Comparison of ENCODE assay signal across 8 cellular contexts in the genomic region with DNA sequence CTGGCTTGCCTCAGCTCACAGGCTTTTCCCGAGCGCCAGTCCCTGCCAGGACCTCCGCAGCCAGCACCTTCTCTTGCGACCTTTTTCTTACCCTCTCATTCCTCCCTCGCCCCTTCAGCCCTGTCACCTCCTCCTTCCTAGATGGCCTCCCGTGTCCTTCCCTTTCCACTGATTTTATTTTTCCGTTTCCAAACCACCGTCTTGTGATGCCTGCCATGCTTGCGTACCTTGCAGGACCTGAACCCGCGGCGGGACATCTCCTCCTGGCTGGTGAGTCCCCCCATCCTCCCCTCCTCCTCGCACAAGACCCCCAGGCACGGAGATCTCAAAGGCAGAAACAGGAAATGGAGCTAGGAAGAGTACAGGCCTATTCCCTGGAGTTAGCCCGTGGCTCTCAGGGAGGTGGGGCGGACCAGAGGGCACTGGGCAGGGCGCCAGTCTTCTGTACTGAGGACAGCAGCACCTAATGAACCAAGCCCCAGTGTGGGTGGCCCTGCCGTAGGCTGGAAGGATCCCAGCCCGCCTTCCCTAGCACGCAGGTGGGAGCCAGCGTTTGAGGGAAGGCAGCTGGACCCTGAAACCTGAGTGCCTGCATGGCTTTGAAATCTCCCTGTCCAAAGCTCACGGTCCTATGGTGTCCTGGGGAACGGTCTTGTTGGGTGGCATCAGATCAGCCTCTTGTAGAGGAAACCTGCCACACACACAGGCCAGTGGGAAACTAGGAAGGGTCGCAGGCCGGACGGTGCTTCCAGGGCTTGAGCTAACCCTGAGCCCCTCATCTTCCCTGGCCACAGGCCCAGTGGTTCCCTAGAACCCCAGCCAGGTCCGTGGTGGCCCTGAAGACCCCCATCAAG. TPM values are rescaled to one million over a fixed set of nuclear protein-coding genes. Genes with fewer than 3 reads are reported as not detected.
A peak's percentile ranks its signal among the peaks of the same experiment; 100 is the strongest.
DNase-seq lines count a peak whose midpoint lies in the region; ATAC-seq and TF ChIP-seq lines count a peak whose summit lies in the region.

No MANE protein-coding gene starts in this region.

- H4K20me1 ChIP-seq in HCT116 (ENCODE audit: insufficient read depth): no peaks in the 10 kb centered on the region

- peak overlapping the region; percentile 90 for H3K4me2 ChIP-seq in HCT116 (ENCODE audit: low read length)

- TF ChIP-seq CTCF in BE2C (IDR thresholded peaks at IDR 0.05; ENCODE audit: low read depth, low read length) (no peak), HCT116 (IDR thresholded peaks at IDR 0.05 in 2 of 3, conservative IDR thresholded peaks at IDR 0.05 in 1 of 3; ENCODE audit: borderline replicate concordance in 1 of 3, insufficient read depth in 1 of 3, low read depth in 2 of 3, low read length in 2 of 3) (no peak), liver (IDR thresholded peaks at IDR 0.05; ENCODE audit: low read depth, low read length, missing input control) (no peak), suprapubic skin (IDR thresholded peaks at IDR 0.05) (no peak)

- no peak for TF ChIP-seq EP300 in suprapubic skin (IDR thresholded peaks at IDR 0.05)

- H3K4me1 ChIP-seq in BE2C: peaks cover 13% of the 10 kb centered on the region
- H3K4me1 ChIP-seq in HCT116 (ENCODE audit: control insufficient read depth in 1 of 2, insufficient read depth in 2 of 2, low read length in 2 of 2): peaks cover 11 to 39% of the 10 kb centered on the region in 2 experiments; a peak in 3 of 4 replicates
- peaks cover 17 to 44% (median 33%) of the 10 kb centered on the region in 4 donors for H3K4me1 ChIP-seq in liver (ENCODE audit: control insufficient read depth in 4 of 4, insufficient read depth in 4 of 4, low read length in 3 of 4)
- peaks cover 63% of the 10 kb centered on the region for H3K4me1 ChIP-seq in suprapubic skin

- peak; percentile 39 for ATAC-seq in HCT116
- ATAC-seq in HG02938 (IDR thresholded peaks at IDR 0.05; ENCODE audit: unreplicated experiment): no peak

- TSS peak; percentile 34 for BruUV-seq in HCT116 (replicated peaks; lab: Mats Ljungman, UMichigan)

- peak; percentile 89 for DNase-seq in BE2C
- no peak for DNase-seq in HCT116 (ENCODE audit: low read depth, low spot score)
- peak; percentile 71 for DNase-seq in RPMI7951 (ENCODE audit: low read depth)
- peak; percentile 86 for DNase-seq in suprapubic skin (ENCODE audit: low spot score in 2 of 2)
- DNase-seq in NCI-H1930 (lab: John Stamatoyannopoulos, UW): no peak

- peak overlapping the region; percentile 88 for H3K9ac ChIP-seq in HCT116 (ENCODE audit: low read length)
- peak overlapping the region; percentile 93 to 97 for H3K9ac ChIP-seq in liver (ENCODE audit: low read depth in 1 of 2, low read length in 2 of 2)

- TF ChIP-seq POLR2A in HCT116 (IDR thresholded peaks at IDR 0.05; ENCODE audit: borderline replicate concordance, extremely low read depth, insufficient read depth, insufficient read length): no peak
- no peak for TF ChIP-seq POLR2A in suprapubic skin (IDR thresholded peaks at IDR 0.05)

- no peaks in the 10 kb centered on the region for H3K9me2 ChIP-seq in HCT116 (ENCODE audit: insufficient read depth)

- TF ChIP-seq RAD21 in HCT116 (IDR thresholded peaks at IDR 0.05; ENCODE audit: low read depth): no peak
- TF ChIP-seq RAD21 in liver (IDR thresholded peaks at IDR 0.05): no peak

- H2AFZ ChIP-seq in HCT116 (ENCODE audit: low read depth, low read length, poor library complexity, severe bottlenecking): no peak overlapping the region

- POLR2A ChIA-PET in HCT116 (lab: Charles Lee): interaction anchor here (1.1 kb wide), 1 partner anchor 12 kb away, joined by 3 read pairs; no protein-coding TSS in a partner anchor

- RAD21 ChIA-PET in HCT116 (lab: Charles Lee; ENCODE audit: low non-redundant PET in 1 of 2, low total read pairs in 2 of 2, uncharacterized antibody in 2 of 2, unreplicated experiment in 2 of 2): no interaction called here

- H3K36me3 ChIP-seq in BE2C: peaks cover 35% of the 10 kb centered on the region
- peaks cover 5 to 26% of the 10 kb centered on the region in 2 experiments for H3K36me3 ChIP-seq in HCT116 (ENCODE audit: control insufficient read depth in 1 of 2, insufficient read depth in 2 of 2, low read length in 2 of 2)
- H3K36me3 ChIP-seq in liver (ENCODE audit: control insufficient read depth in 4 of 4, insufficient read depth in 3 of 4, low read depth in 1 of 4, low read length in 3 of 4): peaks cover 0 to 2% (median under 1%) of the 10 kb centered on the region in 4 donors
- H3K36me3 ChIP-seq in suprapubic skin: peaks cover 12% of the 10 kb centered on the region

- intact Hi-C loops in HCT116 (cut with micrococcal nuclease): loop anchor here (10.0 kb wide), 1 partner anchor 424 kb away; a partner anchor contains a TSS

- peak overlapping the region; percentile 87 for H3K4me3 ChIP-seq in BE2C (ENCODE audit: low read depth, low read length)
- peak overlapping the region; percentile 91 to 95 for H3K4me3 ChIP-seq in HCT116 (replicated peaks in 1 of 2; ENCODE audit: low read depth in 1 of 2, low read length in 2 of 2)
- peak overlapping the region; percentile 87 to 98 (median 95) for H3K4me3 ChIP-seq in liver (ENCODE audit: low read depth in 1 of 3, low read length in 3 of 3)
- peak overlapping the region; percentile 82 for H3K4me3 ChIP-seq in suprapubic skin

- H3K27ac ChIP-seq in HCT116 (ENCODE audit: low read depth, low read length) (peak overlapping the region; percentile 96), cingulate gyrus (ENCODE audit: low read depth, low read length) (peak overlapping the region; percentile 98), liver (ENCODE audit: low read depth in 1 of 2, low read length in 2 of 2) (peak overlapping the region; percentile 98), suprapubic skin (peak overlapping the region; percentile 88)

- H3K9me3 ChIP-seq in BE2C: no peaks in the 10 kb centered on the region
- no peaks in the 10 kb centered on the region for H3K9me3 ChIP-seq in HCT116 (ENCODE audit: control insufficient read depth in 1 of 2, insufficient read depth in 1 of 2, low read depth in 1 of 2, low read length in 2 of 2)
- H3K9me3 ChIP-seq in liver (ENCODE audit: control insufficient read depth in 4 of 4, low read length in 3 of 4): no peaks in the 10 kb centered on the region
- H3K9me3 ChIP-seq in suprapubic skin: no peaks in the 10 kb centered on the region

- peaks cover 37% of the 10 kb centered on the region for H3K79me2 ChIP-seq in HCT116 (ENCODE audit: insufficient read depth, low read length)

- 8% methylated on average over 27 of the region's 27 CpGs for WGBS in liver
- WGBS in suprapubic skin: 4% methylated on average over 18 of the region's 27 CpGs

- CTCF ChIA-PET in HCT116 (lab: Charles Lee): interaction anchor here (0.9 to 1.6 kb wide), 4 partner anchors 12 to 54 kb away, joined by 3 to 4 read pairs (median 4); a partner anchor contains a TSS

- H3K27me3 ChIP-seq in BE2C (no peaks in the 10 kb centered on the region), HCT116 (ENCODE audit: insufficient read depth, low read length) (no peaks in the 10 kb centered on the region), liver (ENCODE audit: control insufficient read depth in 4 of 4, insufficient read depth in 4 of 4, low read length in 3 of 4) (no peaks in the 10 kb centered on the region), suprapubic skin (no peaks in the 10 kb centered on the region)

TF ChIP-seq in HCT116, 20 proteins besides CTCF, POLR2A, EP300 and RAD21:
- no peak for TF ChIP-seq SP1 (IDR thresholded peaks at IDR 0.05; ENCODE audit: low read depth)
- TF ChIP-seq EZH2 (IDR thresholded peaks at IDR 0.05): no peak
- TF ChIP-seq POLR2AphosphoS5 (IDR thresholded peaks at IDR 0.05; ENCODE audit: low read depth, low read length): 0 out of 2 replicates have a peak, but pooled peaks have one; percentile 17
- TF ChIP-seq CEBPB (IDR thresholded peaks at IDR 0.05; ENCODE audit: low read depth): no peak

TF ChIP-seq in liver, 16 proteins besides CTCF, POLR2A, EP300 and RAD21 (continues in another document):
- TF ChIP-seq HNF4A (conservative IDR thresholded peaks at IDR 0.05) (peak; percentile 83 to 86), RXRA (IDR thresholded peaks at IDR 0.05) (peak; percentile 72 to 81), FOXA1 (IDR thresholded peaks at IDR 0.05) (no peak)

RNA-seq across cellular contexts. Expression of a gene that starts 0.6 kb away (rescaled TPM):
- 56.3 TPM for polyA plus RNA-seq in BE2C (2012; ENCODE audit: insufficient read depth, insufficient read length, low read depth)
- 50.2 TPM for total RNA-seq in HCT116 (2021; ENCODE audit: unreplicated experiment)
- polyA plus RNA-seq in HCT116 (2012): 24.8 and 31.7 TPM in 2 replicates
- 6.0 and 6.9 TPM in 2 replicates for total RNA-seq in RPMI7951 (2014; rRNA removed; shearing (Covaris generic))
- 1 to 10 TPM; 4.5 to 9.0 TPM for total RNA-seq in liver
- polyA plus RNA-seq in liver: 100 to 1,000 TPM in 1 of 2 donors, 10 to 100 TPM in 1; 65.6 to 152 TPM
- total RNA-seq in suprapubic skin: 10 to 100 TPM in 2 of 4 donors, 1 to 10 TPM in 2; 6.8 to 12.7 (median 10.1) TPM

RNA-seq across cellular contexts. Expression of a gene that starts 17.4 kb away (rescaled TPM):
- polyA plus RNA-seq in BE2C (2012; ENCODE audit: insufficient read depth, insufficient read length, low read depth): 232 TPM
- total RNA-seq in HCT116 (2021; ENCODE audit: unreplicated experiment) (64.6 TPM), liver (1 to 10 TPM; 1.2 to 2.2 TPM), suprapubic skin (10 to 100 TPM in 1 of 4 donors, 1 to 10 TPM in 3; 5.3 to 15.2 (median 7.0) TPM)
- polyA plus RNA-seq in HCT116 (2012): 60.2 and 61.4 TPM in 2 replicates
- total RNA-seq in RPMI7951 (2014; rRNA removed; shearing (Covaris generic)): 3.8 and 7.6 TPM in 2 replicates
- polyA plus RNA-seq in liver: 1 to 10 TPM; 1.3 to 3.2 TPM

RNA-seq across cellular contexts. Expression of a gene that starts 21.8 kb away (rescaled TPM):
- polyA plus RNA-seq in BE2C (2012; ENCODE audit: insufficient read depth, insufficient read length, low read depth): 471 TPM
- total RNA-seq in HCT116 (2021; ENCODE audit: unreplicated experiment) (346 TPM), liver (100 to 1,000 TPM; 121 to 137 TPM), suprapubic skin (100 to 1,000 TPM; 106 to 186 (median 162) TPM)
- polyA plus RNA-seq in HCT116 (2012): 387 and 435 TPM in 2 replicates
- 468 and 479 TPM in 2 replicates for total RNA-seq in RPMI7951 (2014; rRNA removed; shearing (Covaris generic))
- 100 to 1,000 TPM; 200 to 279 TPM for polyA plus RNA-seq in liver

RNA-seq across cellular contexts. Expression of a gene that starts 25.7 kb away (rescaled TPM):
- polyA plus RNA-seq in BE2C (2012; ENCODE audit: insufficient read depth, insufficient read length, low read depth): 139 TPM
- total RNA-seq in HCT116 (2021; ENCODE audit: unreplicated experiment) (110 TPM), liver (10 to 100 TPM in 1 of 2 donors, 1 to 10 TPM in 1; 8.5 to 22.8 TPM), suprapubic skin (100 to 1,000 TPM in 1 of 4 donors, 10 to 100 TPM in 3; 62.7 to 136 (median 79.0) TPM)
- 45.6 and 52.4 TPM in 2 replicates for polyA plus RNA-seq in HCT116 (2012)
- total RNA-seq in RPMI7951 (2014; rRNA removed; shearing (Covaris generic)): 9.3 and 13.9 TPM in 2 replicates
- 1 to 10 TPM; 3.3 to 7.7 TPM for polyA plus RNA-seq in liver

RNA-seq across cellular contexts. Expression of a gene that starts 56.0 kb away (rescaled TPM):
- polyA plus RNA-seq in BE2C (2012; ENCODE audit: insufficient read depth, insufficient read length, low read depth): 6.0 TPM
- total RNA-seq in HCT116 (2021; ENCODE audit: unreplicated experiment) (37.9 TPM), liver (1 to 10 TPM in 1 of 2 donors, under 1 TPM in 1; 0.37 to 1.8 TPM), suprapubic skin (1 to 10 TPM in 3 of 4 donors, under 1 TPM in 1; 0.80 to 6.1 (median 3.2) TPM)
- 15.2 and 19.0 TPM in 2 replicates for polyA plus RNA-seq in HCT116 (2012)
- 1.7 and 1.8 TPM in 2 replicates for total RNA-seq in RPMI7951 (2014; rRNA removed; shearing (Covaris generic))
- 1 to 10 TPM in 1 of 2 donors, under 1 TPM in 1; 0.32 to 1.9 TPM for polyA plus RNA-seq in liver

Comparison
In these comparisons a context has a peak if more than half of its experiments do, and no peak if none do; other contexts are left out.
1. DNase-seq: peak in BE2C (single experiment), RPMI7951 (single experiment) and suprapubic skin (2 of 2); none in HCT116 (single experiment) and NCI-H1930 (0 of 2).
2. Peak in every context shown above with its lines, with median percentiles within 50 percentile points of each other: H3K4me3 ChIP-seq and H3K27ac ChIP-seq.